32 cellular contexts compared by ENCODE assay signal in genomic region chr14:20176330-20176729, GRCh38. TPM values are rescaled to one million over a fixed set of nuclear protein-coding genes. Genes with fewer than 3 reads are reported as not detected.
"Had no signal": no experiment of that assay in that cellular context is flagged by ENCODE, and none has a peak within 500 bp of the region (broad histone marks: within the 10 kb centered on the region; RNA-seq: fewer than 3 reads in every experiment).

No MANE protein-coding gene starts in this region.

- H3K27ac ChIP-seq: adrenal gland, brain microvascular endothelial cell, breast epithelium had no signal

- H3K27me3 ChIP-seq: adrenal gland, body of pancreas, brain microvascular endothelial cell, breast epithelium had no signal

- H3K9me3 ChIP-seq: adrenal gland, body of pancreas, breast epithelium had no signal

- DNase-seq: activated B cell treated with CpG ODN at 0.5 μM for 24 hours; activated CD4-positive, alpha-beta memory T cell treated with anti-CD3 and anti-CD28 coated beads for 36 hours; activated CD4-positive, alpha-beta T cell treated with anti-CD3 and anti-CD28 coated beads for 4 hours; activated CD4-positive, alpha-beta T cell treated with anti-CD3 and anti-CD28 coated beads, Interleukin-2, amount 10 ng/mL, durations not matched to agents 24 days and 14 days; activated CD4-positive, alpha-beta T cell treated with anti-CD3 and anti-CD28 coated beads, Interleukin-2, amount 50 U/mL, for 1 hour; activated CD4-positive, alpha-beta T cell treated with anti-CD3 and anti-CD28 coated beads, Interleukin-2, amount 50 U/mL, for 4 hours; activated CD4-positive, CD25-positive, alpha-beta regulatory T cell treated with anti-CD3 and anti-CD28 coated beads, Interleukin-2, amount 50 U/mL, for 72 hours; activated CD8-positive, alpha-beta memory T cell treated with anti-CD3 and anti-CD28 coated beads, Interleukin-2, amount 50 U/mL, for 4 hours; activated CD8-positive, alpha-beta T cell treated with anti-CD3 and anti-CD28 coated beads for 36 hours; activated effector memory CD4-positive, alpha-beta T cell treated with anti-CD3 and anti-CD28 coated beads, Interleukin-2, amount 50 U/mL, for 16 hours; activated gamma-delta T cell treated with Interleukin-2 at 50 U/mL for 16 hours; activated naive CD4-positive, alpha-beta T cell; activated naive CD4-positive, alpha-beta T cell treated with anti-CD3 and anti-CD28 coated beads for 36 hours; activated naive CD4-positive, alpha-beta T cell treated with anti-CD3 and anti-CD28 coated beads, Interleukin-2, amount 50 U/mL, for 16 hours; activated naive CD8-positive, alpha-beta T cell treated with anti-CD3 and anti-CD28 coated beads for 36 hours; activated T-cell treated with anti-CD3 and anti-CD28 coated beads for 4 hours; activated T-cell treated with anti-CD3 and anti-CD28 coated beads, Interleukin-2, amount 50 U/mL, for 1 hour; activated T-cell treated with anti-CD3 and anti-CD28 coated beads, Interleukin-2, amount 50 U/mL, for 4 hours; activated T-cell treated with anti-CD3 and anti-CD28 coated beads, Interleukin-2, amount 50 U/mL, for 72 hours; adrenal gland; amniotic stem cell; aorta; body of pancreas; brain microvascular endothelial cell; central memory CD4-positive, alpha-beta T cell; T-helper 2 cell; T-helper 9 cell had no signal

- H3K4me1 ChIP-seq: adrenal gland, breast epithelium had no signal

- FAIRE-seq: astrocyte, colon had no signal

- H3K4me3 ChIP-seq: adrenal gland, body of pancreas, breast epithelium had no signal

- H3K36me3 ChIP-seq: adrenal gland, brain microvascular endothelial cell, breast epithelium had no signal

- ATAC-seq: activated CD8-positive, alpha-beta T cell treated with anti-CD3 and anti-CD28 coated beads for 36 hours; activated naive CD4-positive, alpha-beta T cell treated with anti-CD3 and anti-CD28 coated beads, Interleukin-2, amount 50 U/mL, for 72 hours; activated T-cell treated with anti-CD3 and anti-CD28 coated beads, Interleukin-2, amount 50 U/mL, for 4 hours; activated T-cell treated with anti-CD3 and anti-CD28 coated beads, Interleukin-2, amount 50 U/mL, for 72 hours; activated T-helper 17 cell treated with anti-CD3 and anti-CD28 coated beads, Interleukin-2, amount 50 U/mL, for 72 hours; body of pancreas had no signal

RNA-seq across cellular contexts. Expression of gene OR11G2, which starts 14.4 kb away (rescaled TPM):
- polyA plus RNA-seq: adrenal gland, aorta had no signal

RNA-seq across cellular contexts. Expression of gene OR4N5, which starts 37.7 kb away (rescaled TPM):
- polyA plus RNA-seq: adrenal gland, aorta had no signal

RNA-seq across cellular contexts. Expression of gene OR11H6, which starts 47.2 kb away (rescaled TPM):
- polyA plus RNA-seq: adrenal gland, aorta had no signal

RNA-seq across cellular contexts. Expression of gene OR11H7, which starts 52.5 kb away (rescaled TPM):
- polyA plus RNA-seq: adrenal gland, aorta had no signal
